ENCODE assay signal across 8 cellular contexts in the genomic region with DNA sequence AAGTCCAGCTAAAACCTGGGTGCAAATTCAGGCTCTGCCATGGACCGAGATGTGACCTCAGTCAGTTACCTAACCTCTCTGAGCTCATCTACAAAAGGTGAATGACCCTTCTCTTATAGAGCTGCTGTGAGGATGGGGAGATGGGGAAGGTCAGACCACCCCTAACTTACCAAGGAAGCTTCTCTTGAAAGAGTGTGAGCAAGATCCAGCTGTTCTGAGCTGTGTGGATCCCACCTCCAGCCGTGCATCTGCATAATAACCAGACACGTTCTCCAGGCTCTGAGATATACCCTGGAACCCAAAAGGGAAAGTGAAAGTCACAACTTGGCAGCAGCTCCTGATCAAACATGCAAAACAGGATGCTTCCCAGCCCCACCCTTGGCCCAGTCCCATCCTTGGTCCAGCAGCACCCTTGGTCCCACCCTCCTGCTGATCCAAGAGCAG. TPM values are rescaled to one million over a fixed set of nuclear protein-coding genes. Genes with fewer than 3 reads are reported as not detected.
DNase-seq lines count a peak whose midpoint lies in the region; ATAC-seq and TF ChIP-seq lines count a peak whose summit lies in the region.

A gene with protein sequence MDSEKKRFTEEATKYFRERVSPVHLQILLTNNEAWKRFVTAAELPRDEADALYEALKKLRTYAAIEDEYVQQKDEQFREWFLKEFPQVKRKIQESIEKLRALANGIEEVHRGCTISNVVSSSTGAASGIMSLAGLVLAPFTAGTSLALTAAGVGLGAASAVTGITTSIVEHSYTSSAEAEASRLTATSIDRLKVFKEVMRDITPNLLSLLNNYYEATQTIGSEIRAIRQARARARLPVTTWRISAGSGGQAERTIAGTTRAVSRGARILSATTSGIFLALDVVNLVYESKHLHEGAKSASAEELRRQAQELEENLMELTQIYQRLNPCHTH (minus strand): TSS at position 257 of the 444 bp plus-strand sequence. CDS start 11,700 bp downstream, outside the sequence.

- ATAC-seq in RWPE2 (ENCODE audit: low read depth) (peak; percentile 52), upper lobe of left lung (ENCODE audit: low FRiP score in 2 of 2) (peak; percentile 65 to 74), GM18520 (IDR thresholded peaks at IDR 0.05; ENCODE audit: unreplicated experiment) (no peak), GM19455 (IDR thresholded peaks at IDR 0.05; ENCODE audit: unreplicated experiment) (no peak), HG03457 (IDR thresholded peaks at IDR 0.05; ENCODE audit: unreplicated experiment) (no peak)
- ATAC-seq in central memory CD8-positive, alpha-beta T cell (replicated peaks; ENCODE audit: extremely low read depth, poor library complexity, severe bottlenecking), result peak; percentile 41

- CTCF ChIA-PET in GM10248 (lab: Yijun Ruan, JAX), result interaction anchor here (1.1 to 9.4 kb wide), 3 partner anchors 17 to 94 kb away, joined by 4 to 88 read pairs (median 29); no protein-coding TSS in a partner anchor

- H3K36me3 ChIP-seq in RWPE2 (ENCODE audit: low read depth), result no peaks in the 10 kb centered on the region
- no peaks in the 10 kb centered on the region for H3K36me3 ChIP-seq in upper lobe of left lung

- peak; percentile 34 for DNase-seq in GM10248 (ENCODE audit: extremely low spot score)
- DNase-seq in RWPE2 (ENCODE audit: low spot score), result no peak
- peak in 1 of 2 donors; percentile 37 for DNase-seq in central memory CD8-positive, alpha-beta T cell (ENCODE audit: low spot score in 2 of 2)
- peak; percentile 90 for DNase-seq in mesenteric fat pad (ENCODE audit: low spot score)
- DNase-seq in upper lobe of left lung, result peak in 1 of 2 donors; percentile 83

- H3K9me3 ChIP-seq in RWPE2 (ENCODE audit: severe bottlenecking) (no peaks in the 10 kb centered on the region), upper lobe of left lung (no peaks in the 10 kb centered on the region)

- 13 to 20% methylated on average over 3 of the region's 3 CpGs for WGBS in upper lobe of left lung, 2 donors

- H3K27me3 ChIP-seq in RWPE2 (ENCODE audit: insufficient read depth, poor library complexity, severe bottlenecking) (no peaks in the 10 kb centered on the region), upper lobe of left lung (no peaks in the 10 kb centered on the region)

- H3K4me1 ChIP-seq in RWPE2 (ENCODE audit: insufficient read depth, poor library complexity, severe bottlenecking) (peaks cover 9% of the 10 kb centered on the region), upper lobe of left lung (peaks cover 61 to 90% (median 84%) of the 10 kb centered on the region in 4 donors)

- TF ChIP-seq POLR2A in upper lobe of left lung (IDR thresholded peaks at IDR 0.05), result peak in 3 of 4 donors; percentile 62 to 73 (median 70)

- TF ChIP-seq CTCF in GM10248 (IDR thresholded peaks at IDR 0.05; ENCODE audit: control extremely low read depth, extremely low read depth, low read depth, missing control alignments) (no peak), RWPE2 (IDR thresholded peaks at IDR 0.05; ENCODE audit: poor library complexity, severe bottlenecking) (no peak), upper lobe of left lung (IDR thresholded peaks at IDR 0.05) (no peak)

- no peaks in the 10 kb centered on the region for H3K27me3 Mint-ChIP-seq in central memory CD8-positive, alpha-beta T cell

- POLR2A ChIA-PET in GM10248 (lab: Yijun Ruan, JAX), result no interaction called here

- H3K4me3 Mint-ChIP-seq in central memory CD8-positive, alpha-beta T cell, result peak within 1 kb of the TSS; percentile 97

- peak in 1 of 4 donors; percentile 62 for TF ChIP-seq EP300 in upper lobe of left lung (IDR thresholded peaks at IDR 0.05)

- H3K9me3 Mint-ChIP-seq in central memory CD8-positive, alpha-beta T cell, result no peaks in the 10 kb centered on the region

- peaks cover 83% of the 10 kb centered on the region for H3K4me1 Mint-ChIP-seq in central memory CD8-positive, alpha-beta T cell

- peaks cover 39% of the 10 kb centered on the region for H3K36me3 Mint-ChIP-seq in central memory CD8-positive, alpha-beta T cell (ENCODE audit: insufficient read depth)

- peak within 1 kb of the TSS; percentile 99 for H3K27ac Mint-ChIP-seq in central memory CD8-positive, alpha-beta T cell (ENCODE audit: low read depth)

- H3K27ac ChIP-seq in RWPE2 (ENCODE audit: poor library complexity, severe bottlenecking) (no peak within 1 kb of the TSS), upper lobe of left lung (peak within 1 kb of the TSS; percentile 91 to 95 (median 93))

- no peak within 1 kb of the TSS for H3K4me3 ChIP-seq in RWPE2 (ENCODE audit: severe bottlenecking)
- H3K4me3 ChIP-seq in upper lobe of left lung, result peak within 1 kb of the TSS; percentile 41 to 62 (median 59)

RNA-seq across cellular contexts. Expression of the gene that starts here (rescaled TPM):
- total RNA-seq in mesenteric fat pad, result 66.8 TPM
- 10 to 100 TPM; 40.4 to 88.0 (median 54.5) TPM for total RNA-seq in upper lobe of left lung

Comparison
In these comparisons a context has a peak if more than half of its experiments do, and no peak if none do; other contexts are left out.
1. ATAC-seq: peak in RWPE2 (single experiment), central memory CD8-positive, alpha-beta T cell (single experiment) and upper lobe of left lung (2 of 2); none in GM18520 (single experiment), GM19455 (single experiment) and HG03457 (single experiment).